1 cellular context compared by ENCODE assay signal in the genomic region with DNA sequence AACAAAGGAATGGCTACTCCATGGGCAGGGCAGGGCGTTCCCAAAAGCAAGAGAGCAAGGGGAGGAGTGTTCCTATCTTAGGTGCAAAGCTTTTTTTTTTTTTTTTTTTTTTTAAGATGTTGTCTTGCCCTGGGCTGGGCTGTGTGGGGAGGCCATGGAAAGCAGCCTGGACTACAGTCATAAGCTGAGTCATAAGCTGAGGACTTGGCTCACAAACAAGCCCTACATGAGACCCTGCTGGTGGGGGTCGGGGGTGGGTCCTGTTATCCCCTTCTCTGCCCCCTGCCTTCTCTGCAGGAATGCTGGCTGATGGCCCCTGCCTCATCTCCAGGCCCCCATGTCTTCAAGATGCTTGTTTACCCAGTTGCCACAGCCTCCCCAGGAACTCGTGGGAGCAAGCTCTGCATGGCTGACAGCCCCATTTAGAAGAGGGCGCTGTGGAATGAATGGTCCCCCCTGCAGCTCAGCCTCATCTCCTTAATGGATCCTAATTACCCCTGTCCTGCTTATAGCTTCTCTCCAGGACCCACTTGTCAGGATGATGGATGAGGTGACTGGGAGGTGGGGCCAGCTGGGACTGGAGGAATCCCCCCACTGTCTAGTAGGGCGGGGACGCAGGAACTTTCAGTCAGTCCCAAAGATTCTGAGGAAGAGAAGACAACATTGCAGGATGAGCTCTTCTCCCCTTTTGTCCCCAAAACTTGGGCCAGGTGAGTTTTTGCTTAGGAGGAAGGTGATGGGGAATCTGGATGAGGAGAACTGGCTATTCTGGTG.
TF ChIP-seq lines count a peak whose summit lies in the region.

No MANE protein-coding gene starts in this region.

TF ChIP-seq in SK-N-SH, 30 proteins besides CTCF, POLR2A, EP300 and RAD21 (continued from another document):
- TF ChIP-seq TEAD4 (IDR thresholded peaks at IDR 0.05; ENCODE audit: borderline replicate concordance, insufficient read depth) (peak; percentile 77), SIN3A (IDR thresholded peaks at IDR 0.05; ENCODE audit: borderline replicate concordance, low read depth, low read length) (0 out of 2 replicates have a peak, but pooled peaks have one; percentile 83), RXRA (IDR thresholded peaks at IDR 0.05; ENCODE audit: borderline replicate concordance, low read depth) (peak; percentile 59; the same call in 1 of the 2 replicates), TAF1 (IDR thresholded peaks at IDR 0.05; ENCODE audit: borderline replicate concordance, low read depth, low read length) (peak; percentile 90), MEF2A (IDR thresholded peaks at IDR 0.05; ENCODE audit: borderline replicate concordance, low read depth) (no peak), POLR2AphosphoS5 (IDR thresholded peaks at IDR 0.05; ENCODE audit: low read depth, low read length) (peak; percentile 88), NFIC (IDR thresholded peaks at IDR 0.05; ENCODE audit: borderline replicate concordance) (peak; percentile 90), FOSL2 (IDR thresholded peaks at IDR 0.05; ENCODE audit: borderline replicate concordance, low read depth) (peak; percentile 97)
- TF ChIP-seq, protein P1, sequence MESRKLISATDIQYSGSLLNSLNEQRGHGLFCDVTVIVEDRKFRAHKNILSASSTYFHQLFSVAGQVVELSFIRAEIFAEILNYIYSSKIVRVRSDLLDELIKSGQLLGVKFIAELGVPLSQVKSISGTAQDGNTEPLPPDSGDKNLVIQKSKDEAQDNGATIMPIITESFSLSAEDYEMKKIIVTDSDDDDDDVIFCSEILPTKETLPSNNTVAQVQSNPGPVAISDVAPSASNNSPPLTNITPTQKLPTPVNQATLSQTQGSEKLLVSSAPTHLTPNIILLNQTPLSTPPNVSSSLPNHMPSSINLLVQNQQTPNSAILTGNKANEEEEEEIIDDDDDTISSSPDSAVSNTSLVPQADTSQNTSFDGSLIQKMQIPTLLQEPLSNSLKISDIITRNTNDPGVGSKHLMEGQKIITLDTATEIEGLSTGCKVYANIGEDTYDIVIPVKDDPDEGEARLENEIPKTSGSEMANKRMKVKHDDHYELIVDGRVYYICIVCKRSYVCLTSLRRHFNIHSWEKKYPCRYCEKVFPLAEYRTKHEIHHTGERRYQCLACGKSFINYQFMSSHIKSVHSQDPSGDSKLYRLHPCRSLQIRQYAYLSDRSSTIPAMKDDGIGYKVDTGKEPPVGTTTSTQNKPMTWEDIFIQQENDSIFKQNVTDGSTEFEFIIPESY (IDR thresholded peaks at IDR 0.05; ENCODE audit: borderline replicate concordance, low read depth), result peak; percentile 72; the same call in 1 of the 2 replicates
TF ChIP-seq in SK-N-SH: peak in this region for 15.
